In the genomic region with DNA sequence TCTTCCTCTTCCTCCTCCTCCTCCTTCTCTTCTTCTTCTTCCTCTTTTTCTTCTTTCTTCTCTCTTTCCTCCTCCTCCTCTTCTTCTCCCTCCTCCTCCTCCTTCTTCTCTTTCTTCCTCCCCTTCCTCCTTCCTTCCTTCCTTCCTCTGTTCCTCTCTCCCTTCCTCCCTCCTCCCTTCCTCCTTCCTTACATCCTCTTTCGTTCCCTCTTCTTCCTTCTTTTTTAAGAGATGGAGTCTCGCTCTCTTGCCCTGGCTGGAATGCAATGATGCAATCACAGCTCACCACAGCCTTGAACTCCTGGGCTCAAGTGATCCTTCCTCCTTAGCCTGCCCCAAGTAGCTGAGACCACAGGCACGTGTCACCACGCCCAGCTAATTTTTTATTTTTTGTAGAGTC, we compare ENCODE assay signal across 10 cellular contexts. TPM values are rescaled to one million over a fixed set of nuclear protein-coding genes. Genes with fewer than 3 reads are reported as not detected.
DNase-seq lines count a peak whose midpoint lies in the region; ATAC-seq and TF ChIP-seq lines count a peak whose summit lies in the region.
"Had no signal": no experiment of that assay in that cellular context is flagged by ENCODE, and none has a peak within 500 bp of the region (broad histone marks: within the 10 kb centered on the region; RNA-seq: fewer than 3 reads in every experiment).

No MANE protein-coding gene starts in this region.

- H3K9ac ChIP-seq in adipocyte (ENCODE audit: low read length), result peak overlapping the region; percentile 63

- H3K36me3 ChIP-seq in adipocyte (ENCODE audit: control insufficient read depth, insufficient read depth, low read length, severe bottlenecking) (peaks cover 41% of the 10 kb centered on the region), urinary bladder (ENCODE audit: insufficient read depth) (peaks cover 4% of the 10 kb centered on the region)

- H3K4me1 ChIP-seq in adipocyte (ENCODE audit: control insufficient read depth, insufficient read depth, low read length) (peaks cover 68% of the 10 kb centered on the region), urinary bladder (ENCODE audit: insufficient read depth) (peaks cover 4% of the 10 kb centered on the region)

- no peak for TF ChIP-seq RAD21 in Ishikawa (IDR thresholded peaks at IDR 0.05; ENCODE audit: low read depth)

- TF ChIP-seq EP300 in Ishikawa (IDR thresholded peaks at IDR 0.05; ENCODE audit: borderline replicate concordance), result no peak

- H3K9me3 ChIP-seq in adipocyte (ENCODE audit: control insufficient read depth, low read length), result no peaks in the 10 kb centered on the region

- H3K4me3 ChIP-seq in adipocyte (ENCODE audit: low read length), result peak overlapping the region; percentile 52
- no peak overlapping the region for H3K4me3 ChIP-seq in urinary bladder (ENCODE audit: low read depth, low read length)

- no peaks in the 10 kb centered on the region for H3K27me3 ChIP-seq in adipocyte (replicated peaks; ENCODE audit: control insufficient read depth, insufficient read depth, low read length)

- DNase-seq in adipocyte (ENCODE audit: low read depth) (peak; percentile 72), iris pigment epithelial cell (ENCODE audit: low read depth) (peak; percentile 80), NCI-H1436 treated with DMSO at 0.1 percent for 48 hours (lab: John Stamatoyannopoulos, UW) (no peak), cerebellar cortex (ENCODE audit: low spot score) (no peak)
- DNase-seq: GDM1; stimulated activated CD4-positive, alpha-beta T cell treated with anti-CD3 and anti-CD28 coated beads, Interleukin-12 subunit alpha, Interleukin-12 subunit beta, amount 100 ng/mL, for 4 hours had no signal

- peak overlapping the region; percentile 35 for H3K27ac ChIP-seq in urinary bladder (ENCODE audit: low read depth)

- ATAC-seq in HG02623 (IDR thresholded peaks at IDR 0.05; ENCODE audit: unreplicated experiment), result no peak
- ATAC-seq: stimulated activated effector memory CD8-positive, alpha-beta T cell treated with anti-CD3 and anti-CD28 coated beads, Interleukin-12 subunit alpha, Interleukin-12 subunit beta, amount 100 ng/mL, for 72 hours had no signal

- WGBS in urinary bladder, result 71% methylated on average over 4 of the region's 4 CpGs

TF ChIP-seq in Ishikawa, 13 proteins besides CTCF, POLR2A, EP300 and RAD21:
- TF ChIP-seq, protein P1, sequence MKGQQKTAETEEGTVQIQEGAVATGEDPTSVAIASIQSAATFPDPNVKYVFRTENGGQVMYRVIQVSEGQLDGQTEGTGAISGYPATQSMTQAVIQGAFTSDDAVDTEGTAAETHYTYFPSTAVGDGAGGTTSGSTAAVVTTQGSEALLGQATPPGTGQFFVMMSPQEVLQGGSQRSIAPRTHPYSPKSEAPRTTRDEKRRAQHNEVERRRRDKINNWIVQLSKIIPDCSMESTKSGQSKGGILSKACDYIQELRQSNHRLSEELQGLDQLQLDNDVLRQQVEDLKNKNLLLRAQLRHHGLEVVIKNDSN (IDR thresholded peaks at IDR 0.05), result no peak
- TF ChIP-seq CEBPB (IDR thresholded peaks at IDR 0.05) (0 out of 2 replicates have a peak, but pooled peaks have one; percentile 8), YY1 (IDR thresholded peaks at IDR 0.05; ENCODE audit: low read depth) (no peak)

RNA-seq across cellular contexts. Expression of a gene that starts 13.2 kb away (rescaled TPM):
- 53.1 TPM for total RNA-seq in urinary bladder
- polyA plus RNA-seq in urinary bladder, result 188 TPM

RNA-seq across cellular contexts. Expression of a gene that starts 18.9 kb away (rescaled TPM):
- total RNA-seq in urinary bladder, result 51.2 TPM
- 690 TPM for polyA plus RNA-seq in urinary bladder

RNA-seq across cellular contexts. Expression of a gene that starts 52.0 kb away (rescaled TPM):
- total RNA-seq in urinary bladder, result 186 TPM
- 566 TPM for polyA plus RNA-seq in urinary bladder

Comparison
In these comparisons a context has a peak if more than half of its experiments do, and no peak if none do; other contexts are left out.
1. DNase-seq: peak in adipocyte (single experiment) and iris pigment epithelial cell (single experiment); none in NCI-H1436 treated with DMSO at 0.1 percent for 48 hours (single experiment) and cerebellar cortex (single experiment).